Comparison of ENCODE assay signal across 13 cellular contexts in the genomic region with DNA sequence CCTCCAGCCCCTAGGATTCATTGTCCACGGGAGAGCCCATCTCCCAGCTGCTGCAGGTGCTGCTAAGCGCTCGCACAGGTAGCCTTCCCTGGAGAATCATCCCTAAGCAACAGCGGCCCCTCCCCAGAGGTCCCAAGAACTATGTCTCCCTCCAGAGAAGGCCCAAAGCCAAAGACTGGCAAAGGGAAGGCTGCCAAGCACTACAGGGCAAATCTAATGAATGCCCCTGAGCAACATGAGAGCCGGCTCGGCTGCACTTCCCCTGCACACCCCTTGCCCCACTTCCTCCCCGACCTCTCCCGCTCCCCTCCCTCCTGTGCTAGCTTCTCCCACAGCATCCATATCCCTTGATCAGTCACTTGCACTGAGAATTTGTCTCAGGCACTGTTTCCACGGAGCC. TPM values are rescaled to one million over a fixed set of nuclear protein-coding genes. Genes with fewer than 3 reads are reported as not detected.
DNase-seq lines count a peak whose midpoint lies in the region; ATAC-seq and TF ChIP-seq lines count a peak whose summit lies in the region.
"Had no signal": no experiment of that assay in that cellular context is flagged by ENCODE, and none has a peak within 500 bp of the region (broad histone marks: within the 10 kb centered on the region; RNA-seq: fewer than 3 reads in every experiment).

No MANE protein-coding gene starts in this region.

- 82% methylated on average over 5 of the region's 9 CpGs for WGBS in SK-N-SH (ENCODE audit: low lambda C conversion rate)

- peaks cover 3% of the 10 kb centered on the region for H3K9me3 Mint-ChIP-seq in nephron
- H3K9me3 Mint-ChIP-seq: activated B cell treated with CpG ODN at 0.5 μM for 24 hours had no signal

- peak overlapping the region; percentile 54 for H3K4me2 ChIP-seq in SK-N-SH

- TF ChIP-seq CTCF in SK-N-SH (IDR thresholded peaks at IDR 0.05) (no peak), nephron (IDR thresholded peaks at IDR 0.05; ENCODE audit: unreplicated experiment in 3 of 3) (no peak), GM13976 (IDR thresholded peaks at IDR 0.05; ENCODE audit: borderline replicate concordance, control extremely low read depth, extremely low read depth, insufficient read depth, missing control alignments) (no peak)

- no peaks in the 10 kb centered on the region for H3K27me3 Mint-ChIP-seq in nephron (ENCODE audit: low read depth)

- no peaks in the 10 kb centered on the region for H4K20me1 ChIP-seq in SK-N-SH (ENCODE audit: insufficient read depth)

- no peaks in the 10 kb centered on the region for H3K36me3 ChIP-seq in SK-N-SH (replicated peaks in 1 of 2; ENCODE audit: control insufficient read depth in 1 of 2, insufficient read depth in 2 of 2, low read length in 1 of 2)
- H3K36me3 ChIP-seq: SJCRH30 had no signal

- H3K79me2 ChIP-seq in SK-N-SH (ENCODE audit: insufficient read depth), result no peaks in the 10 kb centered on the region

- no peaks in the 10 kb centered on the region for H3K9me2 ChIP-seq in SK-N-SH

- H3K4me3 Mint-ChIP-seq in nephron, result peak overlapping the region in 1 of 3 experiments; percentile 19
- H3K4me3 Mint-ChIP-seq: activated B cell treated with CpG ODN at 0.5 μM for 24 hours had no signal

- DNase-seq in SK-N-SH (no peak), GDM1 (lab: John Stamatoyannopoulos, UW) (peak; percentile 17), HEK293T (ENCODE audit: extremely low spot score) (no peak), GM13976 (ENCODE audit: low spot score) (no peak), posterior cingulate gyrus (no peak)
- DNase-seq in activated T-cell treated with anti-CD3 and anti-CD28 coated beads, Interleukin-2, amount 50 U/mL, for 48 hours, result peak; percentile 61 to 62
- DNase-seq: activated B cell treated with CpG ODN at 0.5 μM for 24 hours, dorsolateral prefrontal cortex, naive B cell, SJCRH30, small intestine had no signal

- peaks cover 42% of the 10 kb centered on the region for H3K4me1 Mint-ChIP-seq in nephron

- H3K27ac Mint-ChIP-seq in nephron, result peak overlapping the region; percentile 79 to 97 (median 93)
- H3K27ac Mint-ChIP-seq: activated B cell treated with CpG ODN at 0.5 μM for 24 hours, naive B cell had no signal

- peaks cover 49% of the 10 kb centered on the region for H3F3A ChIP-seq in SK-N-SH (replicated peaks; ENCODE audit: insufficient read depth)

- ATAC-seq in SK-N-SH treated with all-trans-retinoic acid at 6 μM for 48 hours, result no peak

- in situ Hi-C loops in GM13976 (cut with MboI; ENCODE audit: low sequenced_read_pairs, unreplicated experiment), result no loop called here

- no peaks in the 10 kb centered on the region for H3K9me3 ChIP-seq in SK-N-SH
- H3K9me3 ChIP-seq: SJCRH30 had no signal

- POLR2A ChIA-PET in SK-N-SH (lab: Yijun Ruan, JAX) (interaction anchor here (1.4 kb wide), 1 partner anchor 41 kb away, joined by 4 read pairs; no protein-coding TSS in a partner anchor), HEK293T (lab: Yijun Ruan, JAX) (no interaction called here)

- CTCF ChIA-PET in SK-N-SH (lab: Yijun Ruan, JAX) (interaction anchor here (1.8 to 2.6 kb wide), 5 partner anchors 13 to 269 kb away, joined by 4 to 13 read pairs (median 12); no protein-coding TSS in a partner anchor), HEK293T (lab: Yijun Ruan, JAX) (interaction anchor here (2.8 kb wide), 1 partner anchor 12 kb away, joined by 13 read pairs; no protein-coding TSS in a partner anchor)

- H3K27me3 ChIP-seq in SK-N-SH (ENCODE audit: insufficient read depth), result no peaks in the 10 kb centered on the region

- no peak overlapping the region for H2AFZ ChIP-seq in SK-N-SH (ENCODE audit: low read depth)

- H3K27ac ChIP-seq in SK-N-SH (ENCODE audit: low read depth in 2 of 2, low read length in 1 of 2), result peak overlapping the region; percentile 96 to 99
- H3K27ac ChIP-seq: SJCRH30 had no signal

- peaks cover 34 to 45% of the 10 kb centered on the region in 2 experiments for H3K4me1 ChIP-seq in SK-N-SH (ENCODE audit: control insufficient read depth in 1 of 2, insufficient read depth in 2 of 2, low read depth in 1 of 2, low read length in 1 of 2)
- H3K4me1 ChIP-seq: SJCRH30 had no signal

- TF ChIP-seq EP300 in SK-N-SH (IDR thresholded peaks at IDR 0.05; ENCODE audit: borderline replicate concordance in 1 of 2, low read depth in 1 of 2, low read length in 1 of 2), result no peak

- peak overlapping the region; percentile 77 for H3K9ac ChIP-seq in SK-N-SH

- intact Hi-C loops in posterior cingulate gyrus (cut with DNase I), result no loop called here

- no peak overlapping the region for H3K4me3 ChIP-seq in SK-N-SH (ENCODE audit: low read depth in 2 of 2, low read length in 1 of 2)
- H3K4me3 ChIP-seq: dorsolateral prefrontal cortex, SJCRH30 had no signal

- peaks cover 4% of the 10 kb centered on the region for H3K36me3 Mint-ChIP-seq in nephron (ENCODE audit: low read depth)
- H3K36me3 Mint-ChIP-seq: naive B cell had no signal

- no peak for TF ChIP-seq RAD21 in SK-N-SH (IDR thresholded peaks at IDR 0.05; ENCODE audit: low read length)

TF ChIP-seq in SK-N-SH, 30 proteins besides CTCF, POLR2A, EP300 and RAD21 (continues in another document):
- TF ChIP-seq NRF1 (IDR thresholded peaks at IDR 0.05; ENCODE audit: low read depth, low read length) (no peak), JUND (IDR thresholded peaks at IDR 0.05) (no peak), CHD2 (IDR thresholded peaks at IDR 0.05; ENCODE audit: low read length, partially characterized antibody) (no peak), YY1 (IDR thresholded peaks at IDR 0.05; ENCODE audit: low read depth) (no peak), RXRA (IDR thresholded peaks at IDR 0.05; ENCODE audit: borderline replicate concordance, low read depth) (no peak), MXI1 (IDR thresholded peaks at IDR 0.05; ENCODE audit: low read depth, low read length) (no peak), RCOR1 (IDR thresholded peaks at IDR 0.05; ENCODE audit: low read length) (no peak)
- TF ChIP-seq, protein P1, sequence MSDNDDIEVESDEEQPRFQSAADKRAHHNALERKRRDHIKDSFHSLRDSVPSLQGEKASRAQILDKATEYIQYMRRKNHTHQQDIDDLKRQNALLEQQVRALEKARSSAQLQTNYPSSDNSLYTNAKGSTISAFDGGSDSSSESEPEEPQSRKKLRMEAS (IDR thresholded peaks at IDR 0.05; ENCODE audit: low read depth), result no peak
- TF ChIP-seq, protein P2, sequence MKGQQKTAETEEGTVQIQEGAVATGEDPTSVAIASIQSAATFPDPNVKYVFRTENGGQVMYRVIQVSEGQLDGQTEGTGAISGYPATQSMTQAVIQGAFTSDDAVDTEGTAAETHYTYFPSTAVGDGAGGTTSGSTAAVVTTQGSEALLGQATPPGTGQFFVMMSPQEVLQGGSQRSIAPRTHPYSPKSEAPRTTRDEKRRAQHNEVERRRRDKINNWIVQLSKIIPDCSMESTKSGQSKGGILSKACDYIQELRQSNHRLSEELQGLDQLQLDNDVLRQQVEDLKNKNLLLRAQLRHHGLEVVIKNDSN (IDR thresholded peaks at IDR 0.05; ENCODE audit: borderline replicate concordance, low read depth), result no peak

TF ChIP-seq in SK-N-SH treated with all-trans-retinoic acid at 6 μM for 48 hours, 23 proteins besides CTCF, POLR2A, EP300 and RAD21:
- no peak for TF ChIP-seq SNAI2 (CRISPR knock-in tag; IDR thresholded peaks at IDR 0.05)
TF ChIP-seq in SK-N-SH treated with all-trans-retinoic acid at 6 μM for 48 hours: peak in this region for 0.

TF ChIP-seq in HEK293T, 16 proteins besides CTCF, POLR2A, EP300 and RAD21:
- TF ChIP-seq SP1 (IDR thresholded peaks at IDR 0.05), result no peak
- no peak for TF ChIP-seq LEF1 (IDR thresholded peaks at IDR 0.05; ENCODE audit: borderline replicate concordance)
- no peak for TF ChIP-seq CTBP1 (IDR thresholded peaks at IDR 0.05; ENCODE audit: borderline replicate concordance)
- TF ChIP-seq FOXK2 (IDR thresholded peaks at IDR 0.05), result no peak
- no peak for TF ChIP-seq L3MBTL2 (conservative IDR thresholded peaks at IDR 0.05)
- no peak for TF ChIP-seq ARNT (IDR thresholded peaks at IDR 0.05)
- TF ChIP-seq FOXA1 (IDR thresholded peaks at IDR 0.05), result no peak
- TF ChIP-seq, protein P3, sequence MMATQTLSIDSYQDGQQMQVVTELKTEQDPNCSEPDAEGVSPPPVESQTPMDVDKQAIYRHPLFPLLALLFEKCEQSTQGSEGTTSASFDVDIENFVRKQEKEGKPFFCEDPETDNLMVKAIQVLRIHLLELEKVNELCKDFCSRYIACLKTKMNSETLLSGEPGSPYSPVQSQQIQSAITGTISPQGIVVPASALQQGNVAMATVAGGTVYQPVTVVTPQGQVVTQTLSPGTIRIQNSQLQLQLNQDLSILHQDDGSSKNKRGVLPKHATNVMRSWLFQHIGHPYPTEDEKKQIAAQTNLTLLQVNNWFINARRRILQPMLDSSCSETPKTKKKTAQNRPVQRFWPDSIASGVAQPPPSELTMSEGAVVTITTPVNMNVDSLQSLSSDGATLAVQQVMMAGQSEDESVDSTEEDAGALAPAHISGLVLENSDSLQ (IDR thresholded peaks at IDR 0.05), result no peak
- TF ChIP-seq NFRKB (IDR thresholded peaks at IDR 0.05), result no peak

RNA-seq across cellular contexts. Expression of a gene that starts 20.0 kb away (rescaled TPM):
- 10.7 and 18.5 TPM in 2 replicates for polyA plus RNA-seq in SK-N-SH (2012; rRNA removed)
- polyA plus RNA-seq in SK-N-SH (2012; cell fraction: cytosol; rRNA removed), result 9.2 and 11.4 TPM in 2 replicates
- polyA plus RNA-seq in SK-N-SH (2012; cell fraction: nucleus; rRNA removed), result 16.1 and 17.7 TPM in 2 replicates

RNA-seq across cellular contexts. Expression of a gene that starts 53.1 kb away (rescaled TPM):
- polyA plus RNA-seq in SK-N-SH (2012; rRNA removed), result 84.8 and 93.6 TPM in 2 replicates
- polyA plus RNA-seq in SK-N-SH (2012; cell fraction: cytosol; rRNA removed), result 37.4 and 44.7 TPM in 2 replicates
- polyA plus RNA-seq in SK-N-SH (2012; cell fraction: nucleus; rRNA removed), result 348 and 369 TPM in 2 replicates

Comparison
In these comparisons a context has a peak if more than half of its experiments do, and no peak if none do; other contexts are left out.
1. DNase-seq: peak in GDM1 (single experiment) and activated T-cell treated with anti-CD3 and anti-CD28 coated beads, Interleukin-2, amount 50 U/mL, for 48 hours (2 of 2); none in SK-N-SH (single experiment), HEK293T (single experiment), GM13976 (single experiment) and posterior cingulate gyrus (0 of 10).